In genomic region chr16:67533987-67534386, GRCh38 we compare ENCODE assay signal across 5 cellular contexts. TPM values are rescaled to one million over a fixed set of nuclear protein-coding genes. Genes with fewer than 3 reads are reported as not detected.
"Had no signal": no experiment of that assay in that cellular context is flagged by ENCODE, and none has a peak within 500 bp of the region (broad histone marks: within the 10 kb centered on the region; RNA-seq: fewer than 3 reads in every experiment).

No MANE protein-coding gene starts in this region.

RNA-seq across cellular contexts. Expression of gene AGRP, which starts 50.6 kb away (rescaled TPM):
- total RNA-seq: HT-29, OCI-LY7, PC-3, Right ventricle myocardium inferior, SJCRH30 had no signal
